In the genomic region with DNA sequence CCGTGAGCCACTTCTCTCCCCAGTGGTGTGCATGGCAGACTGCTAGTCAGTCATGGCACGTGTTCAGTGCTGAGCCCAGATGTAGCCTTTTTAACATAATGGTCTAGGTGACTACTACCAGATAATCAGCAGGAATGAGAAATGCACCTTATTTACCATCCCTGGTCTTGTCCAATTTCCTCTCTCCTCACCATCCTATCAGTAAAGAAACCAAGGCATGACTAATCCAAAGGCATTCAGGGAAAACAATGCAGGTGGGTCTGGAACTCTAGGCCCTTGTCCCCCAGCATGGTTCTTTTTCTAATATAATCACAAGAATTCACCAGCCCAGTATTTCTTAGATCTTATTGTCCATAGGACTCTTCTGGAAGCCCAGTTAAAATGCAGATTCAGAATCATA, we compare ENCODE assay signal across 20 cellular contexts. TPM values are rescaled to one million over a fixed set of nuclear protein-coding genes. Genes with fewer than 3 reads are reported as not detected.
DNase-seq lines count a peak whose midpoint lies in the region; FAIRE-seq and TF ChIP-seq lines count a peak whose summit lies in the region.
"Had no signal": no experiment of that assay in that cellular context is flagged by ENCODE, and none has a peak within 500 bp of the region (broad histone marks: within the 10 kb centered on the region; RNA-seq: fewer than 3 reads in every experiment).

No MANE protein-coding gene starts in this region.

- H2BK12ac ChIP-seq in trophoblast cell (ENCODE audit: low read length): no peak overlapping the region

- H3K4me2 ChIP-seq in trophoblast cell (ENCODE audit: low read length): no peak overlapping the region
- H3K4me2 ChIP-seq: A549; BLaER1 treated with 17β-estradiol and CSF1 and Interleukin-3, amounts not matched to agents 10 nM and 100 nM had no signal

- H3K27ac ChIP-seq in SK-N-MC (peak overlapping the region; percentile 69; the same call in 1 of the 2 replicates), trophoblast cell (ENCODE audit: low read depth, low read length) (no peak overlapping the region), suprapubic skin (no peak overlapping the region)
- H3K27ac ChIP-seq: 22Rv1; A549; BLaER1 treated with 17β-estradiol and CSF1 and Interleukin-3, amounts not matched to agents 10 nM and 100 nM; C4-2B had no signal

- no peak overlapping the region for H3K4ac ChIP-seq in trophoblast cell (ENCODE audit: low read depth, low read length)

- H3K9me3 ChIP-seq in SK-N-MC (ENCODE audit: low read depth, low read length) (no peaks in the 10 kb centered on the region), trophoblast cell (ENCODE audit: insufficient read depth, low read depth, low read length) (no peaks in the 10 kb centered on the region), suprapubic skin (no peaks in the 10 kb centered on the region)
- H3K9me3 ChIP-seq: A549; BLaER1 treated with 17β-estradiol and CSF1 and Interleukin-3, amounts not matched to agents 10 nM and 100 nM; Caco-2 had no signal

- TF ChIP-seq POLR2A in GM12892 (IDR thresholded peaks at IDR 0.05; ENCODE audit: low read depth, low read length): no peak
- no peak for TF ChIP-seq POLR2A in suprapubic skin (IDR thresholded peaks at IDR 0.05)

- no peak overlapping the region for H4K91ac ChIP-seq in trophoblast cell (ENCODE audit: low read depth, low read length)

- WGBS in trophoblast cell (ENCODE audit: extremely low coverage, insufficient coverage, insufficient read length): no CpG with 5 or more reads among the region's 2 CpGs
- WGBS in suprapubic skin: 86% methylated on average over 2 of the region's 2 CpGs

- no peaks in the 10 kb centered on the region for H3K79me2 ChIP-seq in trophoblast cell (ENCODE audit: control insufficient read depth, insufficient read depth, low read length, poor library complexity)

- H4K12ac ChIP-seq in trophoblast cell (ENCODE audit: low read depth, low read length): no peak overlapping the region

- H3K79me1 ChIP-seq in trophoblast cell (ENCODE audit: low read length): no peaks in the 10 kb centered on the region

- H3K4me1 ChIP-seq in trophoblast cell (ENCODE audit: control insufficient read depth in 1 of 2, insufficient read depth in 2 of 2, low read length in 2 of 2): peaks cover 2 to 6% of the 10 kb centered on the region in 2 experiments
- peaks cover 3% of the 10 kb centered on the region for H3K4me1 ChIP-seq in suprapubic skin
- H3K4me1 ChIP-seq: A549, Caco-2 had no signal

- no peak for TF ChIP-seq CTCF in suprapubic skin (IDR thresholded peaks at IDR 0.05)

- no peaks in the 10 kb centered on the region for H3K36me3 ChIP-seq in SK-N-MC (ENCODE audit: insufficient read depth, low read length)
- H3K36me3 ChIP-seq in trophoblast cell (ENCODE audit: control insufficient read depth in 1 of 2, insufficient read depth in 2 of 2, low read length in 2 of 2): no peaks in the 10 kb centered on the region
- no peaks in the 10 kb centered on the region for H3K36me3 ChIP-seq in suprapubic skin

- no peak overlapping the region for H3K14ac ChIP-seq in trophoblast cell (ENCODE audit: low read length)

- H3K9ac ChIP-seq in SK-N-MC (ENCODE audit: insufficient read length): no peak overlapping the region
- H3K9ac ChIP-seq in trophoblast cell (ENCODE audit: low read length): no peak overlapping the region
- H3K9ac ChIP-seq: BLaER1 treated with 17β-estradiol and CSF1 and Interleukin-3, amounts not matched to agents 10 nM and 100 nM had no signal

- no peak overlapping the region for H2AFZ ChIP-seq in trophoblast cell (ENCODE audit: insufficient read depth, low read length, poor library complexity)

- no peak overlapping the region for H2BK120ac ChIP-seq in trophoblast cell (ENCODE audit: insufficient read depth, low read length, poor library complexity)

- no peak overlapping the region for H4K8ac ChIP-seq in trophoblast cell (ENCODE audit: low read depth, low read length)

- no peak for TF ChIP-seq EP300 in suprapubic skin (IDR thresholded peaks at IDR 0.05)

- FAIRE-seq in GM12892 (lab: Jason Lieb, UNC): peak; percentile 56
- FAIRE-seq: A549, D721Med, G401.6, GM12891, GM18507 had no signal

- no peak overlapping the region for H3K23ac ChIP-seq in trophoblast cell (ENCODE audit: low read length)

- no peak overlapping the region; the same call in 1 of the 2 replicates for H3K4me3 ChIP-seq in SK-N-MC
- H3K4me3 ChIP-seq in trophoblast cell (ENCODE audit: low read depth, low read length): no peak overlapping the region
- no peak overlapping the region for H3K4me3 ChIP-seq in suprapubic skin
- H3K4me3 ChIP-seq: A549; BLaER1 treated with 17β-estradiol and CSF1 and Interleukin-3, amounts not matched to agents 10 nM and 100 nM had no signal

- no peaks in the 10 kb centered on the region for H3K27me3 ChIP-seq in trophoblast cell (ENCODE audit: insufficient read depth, low read length)
- H3K27me3 ChIP-seq in suprapubic skin: no peaks in the 10 kb centered on the region
- H3K27me3 ChIP-seq: BLaER1 treated with 17β-estradiol and CSF1 and Interleukin-3, amounts not matched to agents 10 nM and 100 nM had no signal

- H2AK5ac ChIP-seq in trophoblast cell (ENCODE audit: low read length): no peak overlapping the region

- DNase-seq in GM12892 (ENCODE audit: insufficient read length) (no peak), SK-N-MC (ENCODE audit: low read depth, low spot score) (no peak), trophoblast cell (peak; percentile 73 to 85), NCI-H1105 (lab: John Stamatoyannopoulos, UW) (no peak), suprapubic skin (ENCODE audit: low spot score in 2 of 2) (no peak)
- no peak for DNase-seq in stimulated activated CD4-positive, alpha-beta T cell treated with anti-CD3 and anti-CD28 coated beads, Interleukin-2, amount 100 ng/mL, for 48 hours
- DNase-seq: Caco-2; Calu3; CD4-positive, alpha-beta T cell; CD8-positive, alpha-beta T cell; DMS79 treated with DMSO at 0.1 percent for 48 hours had no signal

- H2BK5ac ChIP-seq in trophoblast cell (ENCODE audit: low read depth, low read length, poor library complexity): no peak overlapping the region

- no peak overlapping the region for H3K18ac ChIP-seq in trophoblast cell (ENCODE audit: low read length)

RNA-seq across cellular contexts. Expression of gene WBP2NL, which starts 14.6 kb away (rescaled TPM):
- 1.6 TPM for polyA plus RNA-seq in GM12892 (2012; ENCODE audit: missing spikeins)
- polyA plus RNA-seq in trophoblast cell (2013): not detected in 2 replicates
- 1 to 10 TPM in 3 of 4 donors, under 1 TPM in 1; 0.76 to 9.6 (median 5.4) TPM for total RNA-seq in suprapubic skin
- total RNA-seq: A172 had no signal

RNA-seq across cellular contexts. Expression of gene SEPTIN3, which starts 14.8 kb away (rescaled TPM):
- 1.9 TPM for polyA plus RNA-seq in GM12892 (2012; ENCODE audit: missing spikeins)
- polyA plus RNA-seq in trophoblast cell (2013): 4.4 TPM in 2 replicates
- total RNA-seq in suprapubic skin: 1 to 10 TPM; 1.1 to 2.7 (median 1.7) TPM

RNA-seq across cellular contexts. Expression of gene CENPM, which starts 37.1 kb away (rescaled TPM):
- 31.4 TPM for polyA plus RNA-seq in GM12892 (2012; ENCODE audit: missing spikeins)
- polyA plus RNA-seq in trophoblast cell (2013): 17.4 and 17.7 TPM in 2 replicates
- 10 to 100 TPM in 1 of 4 donors, 1 to 10 TPM in 3; 8.8 to 16.5 (median 9.2) TPM for total RNA-seq in suprapubic skin

RNA-seq across cellular contexts. Expression of gene TNFRSF13C, which starts 57.4 kb away (rescaled TPM):
- polyA plus RNA-seq in GM12892 (2012; ENCODE audit: missing spikeins): 57.8 TPM
- 0.36 and 0.38 TPM in 2 replicates for polyA plus RNA-seq in trophoblast cell (2013)
- total RNA-seq in suprapubic skin: 1 to 10 TPM; 1.1 to 2.6 (median 1.9) TPM

Comparison
In these comparisons a context has a peak if more than half of its experiments do, and no peak if none do; other contexts are left out.
1. DNase-seq: peak in trophoblast cell (2 of 2); none in GM12892 (single experiment), SK-N-MC (single experiment), NCI-H1105 (single experiment), suprapubic skin (0 of 2) and stimulated activated CD4-positive, alpha-beta T cell treated with anti-CD3 and anti-CD28 coated beads, Interleukin-2, amount 100 ng/mL, for 48 hours (0 of 2).